8 cellular contexts compared by ENCODE assay signal in the genomic region with DNA sequence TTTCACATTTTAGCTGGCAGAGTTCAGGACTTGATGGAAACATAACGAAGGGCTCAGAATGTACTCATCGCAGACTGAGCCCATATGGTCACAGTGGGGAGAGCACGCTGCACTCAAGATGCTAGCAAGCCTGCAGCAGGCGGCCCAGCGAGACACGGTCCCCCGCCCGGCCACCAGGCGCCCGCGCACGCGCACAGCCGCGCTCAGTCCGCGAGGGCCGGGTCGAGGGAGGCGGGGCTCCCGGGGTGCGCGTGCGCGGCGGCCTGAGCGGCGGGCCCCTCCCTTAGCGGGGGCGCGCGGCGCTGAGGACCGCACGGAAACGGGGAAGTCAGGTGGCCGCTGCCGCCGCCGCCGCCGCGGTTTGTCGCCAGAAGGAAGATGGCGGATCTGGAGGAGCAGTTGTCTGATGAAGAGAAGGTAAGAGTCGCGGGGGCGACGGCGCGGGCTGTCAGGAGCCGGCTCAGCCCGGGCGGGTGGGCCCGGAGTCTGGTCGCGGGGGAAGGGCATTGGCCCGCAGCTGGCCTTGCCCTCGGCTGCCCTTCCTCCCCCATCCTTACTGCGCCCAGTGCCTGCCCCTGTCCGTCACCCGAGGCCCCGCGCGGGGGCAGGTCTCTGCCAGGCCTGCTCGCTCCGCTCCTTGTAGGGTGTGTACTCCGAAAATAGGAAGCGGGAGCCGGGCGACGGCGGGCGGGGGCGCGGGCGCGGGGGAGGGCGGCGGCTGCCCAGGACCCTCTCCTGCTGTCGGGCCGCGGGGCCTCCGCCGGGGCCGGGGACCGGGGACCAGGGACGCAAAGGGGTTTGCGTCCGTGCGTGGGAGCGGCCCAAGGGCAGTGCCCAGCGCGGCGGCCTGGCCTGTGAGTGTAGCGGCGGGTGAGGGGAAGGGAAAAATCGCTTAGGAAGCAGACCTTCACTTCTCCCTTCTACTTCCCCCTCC. TPM values are rescaled to one million over a fixed set of nuclear protein-coding genes. Genes with fewer than 3 reads are reported as not detected.
DNase-seq lines count a peak whose midpoint lies in the region; ATAC-seq and TF ChIP-seq lines count a peak whose summit lies in the region.

A gene (plus strand): TSS at position 354 of the 934 bp plus-strand sequence. CDS start 25 bp downstream, at position 379.

- H3K4me3 ChIP-seq in mucosa of descending colon: peak within 1 kb of the TSS; percentile 60

- H3K9me3 Mint-ChIP-seq in IgD-negative memory B cell: no peaks in the 10 kb centered on the region

- peak; percentile 86 for ATAC-seq in GM21576 (IDR thresholded peaks at IDR 0.05; ENCODE audit: unreplicated experiment)
- ATAC-seq in mucosa of descending colon: peak; percentile 99

- peaks cover 9% of the 10 kb centered on the region for H3K4me1 ChIP-seq in mucosa of descending colon (ENCODE audit: low read depth)

- H3K36me3 Mint-ChIP-seq in IgD-negative memory B cell: no peaks in the 10 kb centered on the region

- peak within 1 kb of the TSS; percentile 89 to 99 (median 90) for H3K27ac Mint-ChIP-seq in IgD-negative memory B cell

- peak; percentile 29 for TF ChIP-seq CTCF in mucosa of descending colon (IDR thresholded peaks at IDR 0.05)

- peak; percentile 98 for DNase-seq in DMS53 (lab: John Stamatoyannopoulos, UW)
- DNase-seq in OCI-M1 (lab: John Stamatoyannopoulos, UW): peak; percentile 92
- peak; percentile 93 for DNase-seq in activated T-cell treated with anti-CD3 and anti-CD28 coated beads for 24 hours (ENCODE audit: low read depth)
- DNase-seq in epidermal melanocyte (ENCODE audit: insufficient read length, low spot score): peak; percentile 95
- DNase-seq in mucosa of descending colon: peak; percentile 93 to 96 (median 95)
- peak; percentile 84 to 89 for DNase-seq in stimulated activated CD8-positive, alpha-beta memory T cell treated with anti-CD3 and anti-CD28 coated beads, Interleukin-4, amount 100 ng/mL, for 1 hour (ENCODE audit: low read depth in 2 of 2, low spot score in 1 of 2)

- peak within 1 kb of the TSS; percentile 93 to 99 (median 94) for H3K4me3 Mint-ChIP-seq in IgD-negative memory B cell

- no peaks in the 10 kb centered on the region for H3K36me3 ChIP-seq in mucosa of descending colon (ENCODE audit: low read depth)

- intact Hi-C loops in mucosa of descending colon (cut with DNase I, micrococcal nuclease): loop anchor here in 1 of 2 donors (5.0 kb wide), 1 partner anchor 90 kb away; a partner anchor contains a TSS

- H3K27me3 Mint-ChIP-seq in IgD-negative memory B cell: peaks cover 3% of the 10 kb centered on the region

- H3K9me3 ChIP-seq in mucosa of descending colon: no peaks in the 10 kb centered on the region

- peaks cover 28 to 36% (median 32%) of the 10 kb centered on the region in 3 donors for H3K4me1 Mint-ChIP-seq in IgD-negative memory B cell

RNA-seq across cellular contexts. Expression of the gene that starts here (rescaled TPM):
- 172 TPM for polyA plus RNA-seq in IgD-negative memory B cell
- total RNA-seq in mucosa of descending colon: 100 to 1,000 TPM; 161 to 303 (median 221) TPM

Comparison
In these comparisons a context has a peak if more than half of its experiments do, and no peak if none do; other contexts are left out.
1. Peak in every context shown above with its lines: DNase-seq, ATAC-seq and H3K4me3 ChIP-seq.